8 cellular contexts compared by ENCODE assay signal in the genomic region with DNA sequence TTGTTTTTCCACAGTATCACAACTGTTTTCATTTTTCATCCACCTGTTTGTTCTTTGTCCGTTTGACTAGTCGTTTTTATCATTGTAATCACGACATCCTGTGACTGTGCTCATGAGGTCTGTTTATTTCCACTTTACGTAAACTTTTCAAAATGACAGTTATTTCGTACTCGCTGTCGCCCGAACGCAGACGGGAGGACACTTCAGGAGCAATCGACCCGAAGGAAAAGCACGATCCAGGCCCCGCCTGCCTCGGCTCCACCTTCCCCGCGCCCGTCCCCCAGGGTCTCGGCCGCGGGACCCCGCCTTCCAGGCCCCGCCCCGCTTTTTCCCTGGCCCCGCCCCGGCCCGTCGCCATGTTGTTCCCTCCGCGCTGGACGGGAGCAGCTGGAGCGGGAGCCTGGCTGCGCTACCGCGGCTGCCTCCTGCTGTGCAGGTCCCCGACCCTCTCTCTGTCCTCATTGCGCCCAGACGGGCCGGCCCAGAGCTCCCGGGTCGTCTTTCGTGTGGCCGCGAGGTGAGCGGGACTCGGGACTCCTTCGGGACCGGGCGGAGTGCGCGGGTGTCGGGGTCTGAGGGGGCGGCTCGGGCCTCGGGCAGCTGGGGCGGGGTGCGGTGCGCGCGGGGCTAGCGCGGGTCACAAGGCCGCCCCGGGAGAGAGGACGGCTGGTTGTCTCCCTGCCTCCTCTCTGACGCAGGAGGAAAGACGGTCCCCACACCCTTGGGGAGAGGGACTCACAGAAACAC. TPM values are rescaled to one million over a fixed set of nuclear protein-coding genes. Genes with fewer than 3 reads are reported as not detected.
DNase-seq lines count a peak whose midpoint lies in the region; ATAC-seq and TF ChIP-seq lines count a peak whose summit lies in the region.

A gene with protein sequence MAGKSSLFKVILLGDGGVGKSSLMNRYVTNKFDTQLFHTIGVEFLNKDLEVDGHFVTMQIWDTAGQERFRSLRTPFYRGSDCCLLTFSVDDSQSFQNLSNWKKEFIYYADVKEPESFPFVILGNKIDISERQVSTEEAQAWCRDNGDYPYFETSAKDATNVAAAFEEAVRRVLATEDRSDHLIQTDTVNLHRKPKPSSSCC (plus strand): TSS at position 357 of the 747 bp plus-strand sequence. CDS start 19,619 bp downstream, outside the sequence.

- TF ChIP-seq CTCF in AG10803 (conservative IDR thresholded peaks at IDR 0.05; ENCODE audit: low read length) (no peak), liver (IDR thresholded peaks at IDR 0.05; ENCODE audit: low read depth, low read length, missing input control) (no peak)

- H3K27ac Mint-ChIP-seq in dendritic cell treated with granulocyte-macrophage colony-stimulating factor and Interleukin-4, amounts not matched to agents 40 ng/mL and 50 ng/mL, for 4 days = peak within 1 kb of the TSS; percentile 90

- intact Hi-C loops in dendritic cell treated with granulocyte-macrophage colony-stimulating factor and Interleukin-4, amounts not matched to agents 40 ng/mL and 50 ng/mL, for 4 days (cut with micrococcal nuclease) = no loop called here

- DNase-seq in AG10803 (ENCODE audit: low read depth) (peak; percentile 62), NCI-H526 treated with DMSO at 0.1 percent for 48 hours (lab: John Stamatoyannopoulos, UW) (peak; percentile 64)
- peak; percentile 59 to 70 for DNase-seq in activated CD4-positive, alpha-beta T cell treated with anti-CD3 and anti-CD28 coated beads, Interleukin-2, amount 50 U/mL, for 24 hours (ENCODE audit: low read depth in 1 of 2, low spot score in 1 of 2)
- peak; percentile 82 for DNase-seq in stimulated activated CD4-positive, alpha-beta T cell treated with anti-CD3 and anti-CD28 coated beads, Interleukin-4, amount 100 ng/mL, for 24 hours

- H3K4me3 ChIP-seq in AG10803 (ENCODE audit: low read length) (peak within 1 kb of the TSS; percentile 79), liver (ENCODE audit: low read depth in 1 of 3, low read length in 3 of 3) (peak within 1 kb of the TSS; percentile 70 to 84 (median 71))

- no peaks in the 10 kb centered on the region for H3K9me3 ChIP-seq in liver (ENCODE audit: control insufficient read depth in 4 of 4, low read length in 3 of 4)

- peak; percentile 5 to 14 for TF ChIP-seq RAD21 in liver (IDR thresholded peaks at IDR 0.05)

- peaks cover 7 to 19% (median 14%) of the 10 kb centered on the region in 4 donors for H3K4me1 ChIP-seq in liver (ENCODE audit: control insufficient read depth in 4 of 4, insufficient read depth in 4 of 4, low read length in 3 of 4)

- no peaks in the 10 kb centered on the region for H3K27me3 Mint-ChIP-seq in dendritic cell treated with granulocyte-macrophage colony-stimulating factor and Interleukin-4, amounts not matched to agents 40 ng/mL and 50 ng/mL, for 4 days

- H3K27ac ChIP-seq in liver (ENCODE audit: low read depth in 1 of 2, low read length in 2 of 2) = peak within 1 kb of the TSS; percentile 87 to 95

- H3K9me3 Mint-ChIP-seq in dendritic cell treated with granulocyte-macrophage colony-stimulating factor and Interleukin-4, amounts not matched to agents 40 ng/mL and 50 ng/mL, for 4 days = no peaks in the 10 kb centered on the region

- H3K36me3 ChIP-seq in liver (ENCODE audit: control insufficient read depth in 4 of 4, insufficient read depth in 3 of 4, low read depth in 1 of 4, low read length in 3 of 4) = no peaks in the 10 kb centered on the region

- peaks cover 45% of the 10 kb centered on the region for H3K4me1 Mint-ChIP-seq in dendritic cell treated with granulocyte-macrophage colony-stimulating factor and Interleukin-4, amounts not matched to agents 40 ng/mL and 50 ng/mL, for 4 days (ENCODE audit: low read depth)

- H3K9ac ChIP-seq in liver (ENCODE audit: low read depth in 1 of 2, low read length in 2 of 2) = peak within 1 kb of the TSS; percentile 45 to 74

- H3K4me3 Mint-ChIP-seq in dendritic cell treated with granulocyte-macrophage colony-stimulating factor and Interleukin-4, amounts not matched to agents 40 ng/mL and 50 ng/mL, for 4 days = peak within 1 kb of the TSS; percentile 84

- no peaks in the 10 kb centered on the region for H3K27me3 ChIP-seq in liver (ENCODE audit: control insufficient read depth in 4 of 4, insufficient read depth in 4 of 4, low read length in 3 of 4)

- under 1% methylated on average over 67 of the region's 67 CpGs for WGBS in liver

- ATAC-seq in GM19025 (IDR thresholded peaks at IDR 0.05; ENCODE audit: low read depth, unreplicated experiment) (peak; percentile 68), HG03354 (IDR thresholded peaks at IDR 0.05; ENCODE audit: poor library complexity, severe bottlenecking, unreplicated experiment) (peak; percentile 80)

- peaks cover 8% of the 10 kb centered on the region for H3K36me3 Mint-ChIP-seq in dendritic cell treated with granulocyte-macrophage colony-stimulating factor and Interleukin-4, amounts not matched to agents 40 ng/mL and 50 ng/mL, for 4 days (ENCODE audit: low read depth)

TF ChIP-seq in liver, 16 proteins besides CTCF, POLR2A, EP300 and RAD21:
- TF ChIP-seq EGR1 (IDR thresholded peaks at IDR 0.05; ENCODE audit: low read depth in 2 of 2) (no peak), NR2F2 (IDR thresholded peaks at IDR 0.05) (no peak), RXRA (IDR thresholded peaks at IDR 0.05) (no peak), YY1 (IDR thresholded peaks at IDR 0.05) (peak; percentile 93)
- TF ChIP-seq, protein P1, sequence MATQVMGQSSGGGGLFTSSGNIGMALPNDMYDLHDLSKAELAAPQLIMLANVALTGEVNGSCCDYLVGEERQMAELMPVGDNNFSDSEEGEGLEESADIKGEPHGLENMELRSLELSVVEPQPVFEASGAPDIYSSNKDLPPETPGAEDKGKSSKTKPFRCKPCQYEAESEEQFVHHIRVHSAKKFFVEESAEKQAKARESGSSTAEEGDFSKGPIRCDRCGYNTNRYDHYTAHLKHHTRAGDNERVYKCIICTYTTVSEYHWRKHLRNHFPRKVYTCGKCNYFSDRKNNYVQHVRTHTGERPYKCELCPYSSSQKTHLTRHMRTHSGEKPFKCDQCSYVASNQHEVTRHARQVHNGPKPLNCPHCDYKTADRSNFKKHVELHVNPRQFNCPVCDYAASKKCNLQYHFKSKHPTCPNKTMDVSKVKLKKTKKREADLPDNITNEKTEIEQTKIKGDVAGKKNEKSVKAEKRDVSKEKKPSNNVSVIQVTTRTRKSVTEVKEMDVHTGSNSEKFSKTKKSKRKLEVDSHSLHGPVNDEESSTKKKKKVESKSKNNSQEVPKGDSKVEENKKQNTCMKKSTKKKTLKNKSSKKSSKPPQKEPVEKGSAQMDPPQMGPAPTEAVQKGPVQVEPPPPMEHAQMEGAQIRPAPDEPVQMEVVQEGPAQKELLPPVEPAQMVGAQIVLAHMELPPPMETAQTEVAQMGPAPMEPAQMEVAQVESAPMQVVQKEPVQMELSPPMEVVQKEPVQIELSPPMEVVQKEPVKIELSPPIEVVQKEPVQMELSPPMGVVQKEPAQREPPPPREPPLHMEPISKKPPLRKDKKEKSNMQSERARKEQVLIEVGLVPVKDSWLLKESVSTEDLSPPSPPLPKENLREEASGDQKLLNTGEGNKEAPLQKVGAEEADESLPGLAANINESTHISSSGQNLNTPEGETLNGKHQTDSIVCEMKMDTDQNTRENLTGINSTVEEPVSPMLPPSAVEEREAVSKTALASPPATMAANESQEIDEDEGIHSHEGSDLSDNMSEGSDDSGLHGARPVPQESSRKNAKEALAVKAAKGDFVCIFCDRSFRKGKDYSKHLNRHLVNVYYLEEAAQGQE (IDR thresholded peaks at IDR 0.05) = peak; percentile 41

RNA-seq across cellular contexts. Expression of the gene that starts here (rescaled TPM):
- 10 to 100 TPM in 1 of 2 donors, 1 to 10 TPM in 1; 9.0 to 12.2 TPM for total RNA-seq in liver
- 10 to 100 TPM; 11.8 to 22.9 TPM for polyA plus RNA-seq in liver

Comparison
In these comparisons a context has a peak if more than half of its experiments do, and no peak if none do; other contexts are left out.
1. Peak in every context shown above with its lines: DNase-seq, ATAC-seq, H3K4me3 ChIP-seq and H3K27ac ChIP-seq.